ENCODE assay signal across 9 cellular contexts in the genomic region with DNA sequence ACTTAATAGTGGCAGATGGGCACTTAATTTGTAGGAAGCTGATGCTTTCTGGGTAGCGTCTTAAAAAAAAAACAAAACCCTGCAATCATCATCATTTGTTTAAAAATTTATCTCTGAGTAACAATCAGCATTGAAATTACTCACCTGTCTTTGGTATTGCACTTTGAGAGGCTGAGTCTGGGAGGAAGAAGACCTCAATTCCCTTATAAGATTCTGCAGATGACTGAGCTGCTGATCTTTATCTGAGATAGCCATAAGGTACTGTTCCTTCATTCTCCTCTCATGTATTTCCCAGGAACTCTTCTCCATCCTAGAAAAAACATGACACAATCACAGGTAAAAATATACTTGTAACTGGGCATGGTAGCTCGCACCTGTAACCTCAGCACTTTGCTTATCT. TPM values are rescaled to one million over a fixed set of nuclear protein-coding genes. Genes with fewer than 3 reads are reported as not detected.
"Had no signal": no experiment of that assay in that cellular context is flagged by ENCODE, and none has a peak within 500 bp of the region (broad histone marks: within the 10 kb centered on the region; RNA-seq: fewer than 3 reads in every experiment).

No MANE protein-coding gene starts in this region.

- H3K9me3 Mint-ChIP-seq: HFFc6, IgD-negative memory B cell had no signal

- H3K4me1 Mint-ChIP-seq: IgD-negative memory B cell had no signal

- H3K4me3 Mint-ChIP-seq: HFFc6, IgD-negative memory B cell had no signal

- H3K4me3 ChIP-seq: GM23248, HAP-1 had no signal

- H2AFZ ChIP-seq: GM23248 had no signal

- H3K4me1 ChIP-seq: HAP-1 had no signal

- H3K27ac Mint-ChIP-seq: HFFc6 had no signal

- H3K27ac ChIP-seq: GM23248, HL-60 had no signal

- H3K27me3 Mint-ChIP-seq: IgD-negative memory B cell had no signal

- H3K9me3 ChIP-seq: HAP-1 had no signal

- DNase-seq: GM23248, GOT3, H7, HFFc6 had no signal

- FAIRE-seq: HepG2 had no signal

- H3K9ac ChIP-seq: GM23248 had no signal

- ATAC-seq: HCT116, HepG2 had no signal

RNA-seq across cellular contexts. Expression of a gene that starts 16.4 kb away (rescaled TPM):
- total RNA-seq: HepG2 had no signal
- polyA plus RNA-seq: HepG2 had no signal
